8 cellular contexts compared by ENCODE assay signal in genomic region chr20:50115591-50116367, GRCh38. TPM values are rescaled to one million over a fixed set of nuclear protein-coding genes. Genes with fewer than 3 reads are reported as not detected.
DNase-seq lines count a peak whose midpoint lies in the region; ATAC-seq and TF ChIP-seq lines count a peak whose summit lies in the region.

No MANE protein-coding gene starts in this region.

- ATAC-seq in HG03378 (IDR thresholded peaks at IDR 0.05; ENCODE audit: unreplicated experiment), result peak; percentile 79

- peak overlapping the region; percentile 55 for H3K4me3 ChIP-seq in kidney epithelial cell (ENCODE audit: low read depth, low read length)

- DNase-seq in AML-193 (lab: John Stamatoyannopoulos, UW) (peak; percentile 93 to 94), NCI-H446 treated with DMSO at 0.1 percent for 48 hours (lab: John Stamatoyannopoulos, UW) (peak; percentile 98), cerebellum (ENCODE audit: low spot score) (peak; percentile 98), kidney epithelial cell (ENCODE audit: low read depth) (peak; percentile 83)
- peak; percentile 87 for DNase-seq in activated CD4-positive, CD25-positive, alpha-beta regulatory T cell treated with anti-CD3 and anti-CD28 coated beads, Interleukin-2, amount 50 U/mL, for 72 hours
- peak; percentile 95 for DNase-seq in stimulated activated CD4-positive, alpha-beta T cell treated with anti-CD3 and anti-CD28 coated beads, Interleukin-15, amount 100 ng/mL, for 24 hours

- no peaks in the 10 kb centered on the region for H3K36me3 ChIP-seq in kidney epithelial cell (ENCODE audit: control insufficient read depth, insufficient read depth, low read length)

- no peaks in the 10 kb centered on the region for H3K27me3 ChIP-seq in kidney epithelial cell (ENCODE audit: control insufficient read depth, insufficient read depth, low read length)

- no peak for TF ChIP-seq CTCF in kidney epithelial cell (IDR thresholded peaks at IDR 0.05; ENCODE audit: insufficient read depth, low read length, poor library complexity, severe bottlenecking)

- TF ChIP-seq POLR2A in GM19099 (IDR thresholded peaks at IDR 0.05; ENCODE audit: extremely low read depth, insufficient read length, low read depth), result peak; percentile 85

RNA-seq across cellular contexts. Expression of gene UBE2V1, which starts 2.8 kb away (rescaled TPM):
- total RNA-seq in cerebellum, result 69.1 TPM
- 62.0 and 62.5 TPM in 2 replicates for total RNA-seq in kidney epithelial cell

RNA-seq across cellular contexts. Expression of gene PEDS1, which starts 37.7 kb away (rescaled TPM):
- total RNA-seq in cerebellum, result 8.6 TPM
- total RNA-seq in kidney epithelial cell, result 52.1 and 57.9 TPM in 2 replicates

Comparison
In these comparisons a context has a peak if more than half of its experiments do, and no peak if none do; other contexts are left out.
1. Peak in every context shown above with its lines: DNase-seq, ATAC-seq and H3K4me3 ChIP-seq.